Comparison of ENCODE assay signal across 13 cellular contexts in genomic region chr12:106369624-106370346, GRCh38. TPM values are rescaled to one million over a fixed set of nuclear protein-coding genes. Genes with fewer than 3 reads are reported as not detected.
DNase-seq lines count a peak whose midpoint lies in the region; ATAC-seq, FAIRE-seq and TF ChIP-seq lines count a peak whose summit lies in the region.
"Had no signal": no experiment of that assay in that cellular context is flagged by ENCODE, and none has a peak within 500 bp of the region (broad histone marks: within the 10 kb centered on the region; RNA-seq: fewer than 3 reads in every experiment).

No MANE protein-coding gene starts in this region.

- no peaks in the 10 kb centered on the region for H3K27me3 ChIP-seq in bronchial epithelial cell (ENCODE audit: control insufficient read depth, insufficient read depth, low read length)
- no peaks in the 10 kb centered on the region for H3K27me3 ChIP-seq in uterus
- H3K27me3 ChIP-seq: colonic mucosa had no signal

- FAIRE-seq in bronchial epithelial cell (lab: Jason Lieb, UNC) = no peak

- TF ChIP-seq CTCF in bronchial epithelial cell (IDR thresholded peaks at IDR 0.05; ENCODE audit: insufficient read depth, low read length, severe bottlenecking) (no peak), uterus (IDR thresholded peaks at IDR 0.05) (no peak)

- no peak for TF ChIP-seq POLR2A in uterus (IDR thresholded peaks at IDR 0.05)

- H3K4me1 ChIP-seq in uterus = no peaks in the 10 kb centered on the region
- H3K4me1 ChIP-seq: colonic mucosa had no signal

- ATAC-seq in HG03565 (IDR thresholded peaks at IDR 0.05; ENCODE audit: unreplicated experiment) (no peak), HG02970 (IDR thresholded peaks at IDR 0.05; ENCODE audit: low FRiP score, unreplicated experiment) (no peak)

- H3K4me3 ChIP-seq in bronchial epithelial cell (ENCODE audit: low read depth, low read length) = no peak overlapping the region
- no peak overlapping the region for H3K4me3 ChIP-seq in uterus
- H3K4me3 ChIP-seq: colonic mucosa had no signal

- in situ Hi-C loops in ACHN (cut with HindIII; ENCODE audit: low pct_ligation_motif_present, low pct_unique_long_range_greater_than_20kb, low sequenced_read_pairs) = no loop called here

- intact Hi-C loops in uterus (cut with DNase I; ENCODE audit: low total_unique reads) = no loop called here

- peak; percentile 89 for DNase-seq in ACHN
- DNase-seq in HS-5 (ENCODE audit: low read depth) = peak; percentile 68
- peak; percentile 96 for DNase-seq in bronchial epithelial cell (ENCODE audit: low read depth)
- DNase-seq in kidney tubule cell (ENCODE audit: low spot score) = peak; percentile 91
- DNase-seq in uterus = no peak
- no peak for DNase-seq in GM19240 (ENCODE audit: insufficient read length, low spot score)
- DNase-seq: activated B cell treated with CpG ODN at 0.5 μM for 24 hours, AML-193, colonic mucosa, NCI-H446, SHP77 had no signal

- no peaks in the 10 kb centered on the region for H3K9me3 ChIP-seq in uterus
- H3K9me3 ChIP-seq: colonic mucosa had no signal

- no peak overlapping the region for H3K27ac ChIP-seq in uterus
- H3K27ac ChIP-seq: colonic mucosa had no signal

- H3K36me3 ChIP-seq in bronchial epithelial cell (ENCODE audit: control insufficient read depth, insufficient read depth, low read length) (no peaks in the 10 kb centered on the region), uterus (no peaks in the 10 kb centered on the region)
- H3K36me3 ChIP-seq: colonic mucosa had no signal

RNA-seq across cellular contexts. Expression of gene POLR3B, which starts 12.2 kb away (rescaled TPM):
- total RNA-seq in bronchial epithelial cell (9.7 and 9.9 TPM in 2 replicates), uterus (10 to 100 TPM in 2 of 4 donors, 1 to 10 TPM in 2; 8.8 to 20.7 (median 11.0) TPM)

Comparison
In these comparisons a context has a peak if more than half of its experiments do, and no peak if none do; other contexts are left out.
1. DNase-seq: peak in ACHN (single experiment), HS-5 (single experiment), bronchial epithelial cell (single experiment) and kidney tubule cell (single experiment); none in uterus (0 of 2) and GM19240 (single experiment).